ENCODE assay signal across 23 cellular contexts in the genomic region with DNA sequence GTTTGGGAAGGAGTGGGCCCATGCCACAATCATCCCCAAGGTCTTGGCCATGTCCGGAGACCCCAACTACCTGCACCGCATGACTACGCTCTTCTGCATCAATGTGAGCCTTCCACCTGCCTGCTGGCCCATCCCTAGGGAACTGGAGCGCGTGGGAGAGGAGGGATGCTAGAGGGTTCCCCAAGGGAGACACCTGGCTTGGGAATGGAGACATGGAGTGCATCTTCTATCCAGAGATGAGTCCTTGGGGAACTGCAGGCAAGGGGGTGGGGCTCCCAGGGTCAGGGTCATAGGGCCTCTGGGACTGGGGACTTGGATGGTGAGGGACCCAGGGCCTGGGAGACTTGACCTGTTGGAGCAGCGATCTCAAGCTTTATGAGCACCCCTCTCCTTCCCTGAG.
"Had no signal": no experiment of that assay in that cellular context is flagged by ENCODE, and none has a peak within 500 bp of the region (broad histone marks: within the 10 kb centered on the region; RNA-seq: fewer than 3 reads in every experiment).

No MANE protein-coding gene starts in this region.

- H3K4me3 ChIP-seq: dorsolateral prefrontal cortex, esophagus muscularis mucosa, gastrocnemius medialis, left ventricle myocardium inferior, lung, psoas muscle, skin epidermis, stomach had no signal

- FAIRE-seq: kidney had no signal

- H3K27me3 ChIP-seq: dorsolateral prefrontal cortex, esophagus muscularis mucosa, gastrocnemius medialis, stomach had no signal

- ATAC-seq: gastrocnemius medialis, left cardiac atrium, psoas muscle, sciatic nerve had no signal

- H3K27ac Mint-ChIP-seq: nephron had no signal

- H3K27me3 Mint-ChIP-seq: naive B cell had no signal

- H3K9me3 Mint-ChIP-seq: immature natural killer cell, naive B cell, nephron had no signal

- H3K4me1 ChIP-seq: esophagus muscularis mucosa, gastrocnemius medialis, left ventricle myocardium inferior, psoas muscle, stomach had no signal

- DNase-seq: central memory CD4-positive, alpha-beta T cell; cortex of kidney; dorsolateral prefrontal cortex; effector CD8-positive, alpha-beta T cell; gastrocnemius medialis; immature natural killer cell; kidney; left cardiac atrium; left ventricle myocardium inferior; mesenchymal stem cell; naive B cell; psoas muscle; retina; stimulated activated CD4-positive, alpha-beta T cell treated with anti-CD3 and anti-CD28 coated beads, Interleukin-2, amount 100 ng/mL, for 24 hours; stimulated activated CD4-positive, alpha-beta T cell treated with anti-CD3 and anti-CD28 coated beads, Interleukin-4, amount 100 ng/mL, for 4 hours; stomach; trophoblast cell had no signal

- H3K4me3 Mint-ChIP-seq: immature natural killer cell, naive B cell, nephron had no signal

- H3K27ac ChIP-seq: dorsolateral prefrontal cortex, epithelial cell of prostate, esophagus muscularis mucosa, gastrocnemius medialis, left ventricle myocardium inferior, psoas muscle, skin epidermis, stomach had no signal

- H3K9me3 ChIP-seq: esophagus muscularis mucosa, gastrocnemius medialis, left ventricle myocardium inferior, psoas muscle, stomach had no signal
